37 cellular contexts compared by ENCODE assay signal in the genomic region with DNA sequence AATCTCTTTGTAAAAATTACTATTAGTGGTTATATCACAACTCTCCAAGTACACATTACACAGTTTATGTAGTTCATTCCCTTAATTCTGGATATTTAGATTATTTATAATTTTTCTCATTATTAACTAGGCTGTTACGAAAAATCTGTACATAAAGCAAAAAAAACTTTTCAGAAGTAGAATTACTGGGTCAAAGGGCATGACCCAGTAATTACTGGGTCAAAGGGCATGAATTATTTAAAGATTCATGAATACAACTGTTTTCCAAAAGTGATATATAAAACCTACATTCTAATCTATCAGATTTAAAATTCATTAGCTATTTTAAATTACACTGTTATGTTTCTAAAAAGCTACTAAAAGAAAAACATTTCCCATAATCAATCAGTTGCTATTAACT.
"Had no signal": no experiment of that assay in that cellular context is flagged by ENCODE, and none has a peak within 500 bp of the region (broad histone marks: within the 10 kb centered on the region; RNA-seq: fewer than 3 reads in every experiment).

No MANE protein-coding gene starts in this region.

- H3K9me3 ChIP-seq: adrenal gland, body of pancreas, esophagus muscularis mucosa, gastrocnemius medialis had no signal

- H3K4me3 Mint-ChIP-seq: activated CD4-positive, alpha-beta memory T cell treated with anti-CD3 and anti-CD28 coated beads for 36 hours; activated CD4-positive, alpha-beta T cell treated with anti-CD3 and anti-CD28 coated beads for 36 hours; activated CD4-positive, alpha-beta T cell treated with anti-CD3 and anti-CD28 coated beads, Interleukin-2, amount 10 ng/mL, durations not matched to agents 24 days and 14 days; activated CD8-positive, alpha-beta memory T cell treated with anti-CD3 and anti-CD28 coated beads, Interleukin-2, amount 10 ng/mL, durations not matched to agents 7 days and 5 days; activated CD8-positive, alpha-beta T cell treated with anti-CD3 and anti-CD28 coated beads, Interleukin-2, amount 10 ng/mL, durations not matched to agents 7 days and 5 days; activated naive CD4-positive, alpha-beta T cell treated with anti-CD3 and anti-CD28 coated beads for 36 hours; activated naive CD4-positive, alpha-beta T cell treated with anti-CD3 and anti-CD28 coated beads, Interleukin-2, amount 50 U/mL, for 24 hours; activated naive CD8-positive, alpha-beta T cell treated with anti-CD3 and anti-CD28 coated beads for 36 hours; activated naive CD8-positive, alpha-beta T cell treated with anti-CD3 and anti-CD28 coated beads, Interleukin-2, amount 50 U/mL, for 24 hours; activated T-helper 1 cell treated with anti-CD3 and anti-CD28 coated beads, Interleukin-12 subunit alpha, Interleukin-12 subunit beta, Interleukin-2, Interleukin-4 antibody, amounts not matched to agents 30 ng/mL and 10 ng/mL and 1 ng/mL, durations not matched to agents 14 hours and 24 hours and 36 hours; effector memory CD8-positive, alpha-beta T cell; T-helper 17 cell; T-helper 2 cell treated with Interferon-gamma antibody and Interleukin-4, amounts not matched to agents 5 μg/mL and 100 μg/mL, for 36 hours had no signal

- ATAC-seq: activated CD4-positive, alpha-beta T cell treated with anti-CD3 and anti-CD28 coated beads for 36 hours; activated CD8-positive, alpha-beta memory T cell treated with anti-CD3 and anti-CD28 coated beads, Interleukin-2, amount 10 ng/mL, durations not matched to agents 7 days and 5 days; activated CD8-positive, alpha-beta T cell treated with anti-CD3 and anti-CD28 coated beads, Interleukin-2, amount 10 ng/mL, durations not matched to agents 7 days and 5 days; activated naive CD8-positive, alpha-beta T cell treated with anti-CD3 and anti-CD28 coated beads, Interleukin-2, amount 50 U/mL, for 24 hours; body of pancreas; effector memory CD8-positive, alpha-beta T cell; foreskin keratinocyte; gastrocnemius medialis; T-helper 17 cell had no signal

- H3K9me3 Mint-ChIP-seq: activated CD4-positive, alpha-beta memory T cell treated with anti-CD3 and anti-CD28 coated beads for 36 hours; activated CD4-positive, alpha-beta T cell treated with anti-CD3 and anti-CD28 coated beads, Interleukin-2, amount 10 ng/mL, durations not matched to agents 24 days and 14 days; activated naive CD4-positive, alpha-beta T cell treated with anti-CD3 and anti-CD28 coated beads for 36 hours; activated naive CD4-positive, alpha-beta T cell treated with anti-CD3 and anti-CD28 coated beads, Interleukin-2, amount 50 U/mL, for 24 hours; activated naive CD8-positive, alpha-beta T cell treated with anti-CD3 and anti-CD28 coated beads for 36 hours; activated naive CD8-positive, alpha-beta T cell treated with anti-CD3 and anti-CD28 coated beads, Interleukin-2, amount 50 U/mL, for 24 hours; activated T-helper 1 cell treated with anti-CD3 and anti-CD28 coated beads, Interleukin-12 subunit alpha, Interleukin-12 subunit beta, Interleukin-2, Interleukin-4 antibody, amounts not matched to agents 30 ng/mL and 10 ng/mL and 1 ng/mL, durations not matched to agents 14 hours and 24 hours and 36 hours; activated T-helper 2 cell treated with anti-CD3 and anti-CD28 coated beads, Interferon-gamma antibody, Interleukin-2, Interleukin-4, amounts not matched to agents 10 μg/mL and 5 μg/mL and 100 μg/mL, durations not matched to agents 14 hours and 24 hours and 36 hours; effector memory CD8-positive, alpha-beta T cell; T-helper 2 cell treated with Interferon-gamma antibody and Interleukin-4, amounts not matched to agents 5 μg/mL and 100 μg/mL, for 36 hours had no signal

- FAIRE-seq: colon had no signal

- H3K4me3 ChIP-seq: adrenal gland, body of pancreas, esophagus muscularis mucosa, gastrocnemius medialis had no signal

- H3K27me3 ChIP-seq: adrenal gland, body of pancreas, esophagus muscularis mucosa, foreskin keratinocyte, gastrocnemius medialis had no signal

- H3K27ac ChIP-seq: adrenal gland, body of pancreas, esophagus muscularis mucosa, foreskin keratinocyte, gastrocnemius medialis, WERI-Rb-1 had no signal

- DNase-seq: activated CD4-positive, alpha-beta memory T cell treated with anti-CD3 and anti-CD28 coated beads for 36 hours; activated CD4-positive, alpha-beta T cell treated with anti-CD3 and anti-CD28 coated beads for 36 hours; activated CD4-positive, alpha-beta T cell treated with anti-CD3 and anti-CD28 coated beads, Interleukin-2, amount 10 ng/mL, durations not matched to agents 24 days and 14 days; activated CD4-positive, CD25-positive, alpha-beta regulatory T cell; activated CD4-positive, CD25-positive, alpha-beta regulatory T cell treated with anti-CD3 and anti-CD28 coated beads, Interleukin-2, amount 50 U/mL, for 72 hours; activated CD8-positive, alpha-beta memory T cell treated with anti-CD3 and anti-CD28 coated beads, Interleukin-2, amount 10 ng/mL, durations not matched to agents 7 days and 5 days; activated CD8-positive, alpha-beta memory T cell treated with anti-CD3 and anti-CD28 coated beads, Interleukin-2, amount 50 U/mL, for 4 hours; activated CD8-positive, alpha-beta T cell treated with anti-CD3 and anti-CD28 coated beads, Interleukin-2, amount 10 ng/mL, durations not matched to agents 7 days and 5 days; activated effector memory CD4-positive, alpha-beta T cell treated with anti-CD3 and anti-CD28 coated beads, Interleukin-2, amount 50 U/mL, for 16 hours; activated naive CD4-positive, alpha-beta T cell treated with anti-CD3 and anti-CD28 coated beads for 36 hours; activated naive CD8-positive, alpha-beta T cell treated with anti-CD3 and anti-CD28 coated beads for 36 hours; activated naive CD8-positive, alpha-beta T cell treated with anti-CD3 and anti-CD28 coated beads, Interleukin-2, amount 50 U/mL, for 24 hours; activated T-cell treated with anti-CD3 and anti-CD28 coated beads, Interleukin-2, amount 50 U/mL, for 1 hour; activated T-cell treated with anti-CD3 and anti-CD28 coated beads, Interleukin-2, amount 50 U/mL, for 48 hours; adrenal gland; amygdala; aorta; body of pancreas; caudate nucleus; cortex of kidney; dermis blood vessel endothelial cell; effector CD4-positive, alpha-beta T cell; effector memory CD8-positive, alpha-beta T cell; erythroblast; foreskin keratinocyte; gastrocnemius medialis; glutamatergic neuron; T-helper 1 cell; T-helper 17 cell; T1000; WERI-Rb-1 had no signal

- H3K27me3 Mint-ChIP-seq: activated CD4-positive, alpha-beta memory T cell treated with anti-CD3 and anti-CD28 coated beads for 36 hours; activated CD4-positive, alpha-beta T cell treated with anti-CD3 and anti-CD28 coated beads for 36 hours; activated CD4-positive, alpha-beta T cell treated with anti-CD3 and anti-CD28 coated beads, Interleukin-2, amount 10 ng/mL, durations not matched to agents 24 days and 14 days; activated CD8-positive, alpha-beta memory T cell treated with anti-CD3 and anti-CD28 coated beads, Interleukin-2, amount 10 ng/mL, durations not matched to agents 7 days and 5 days; activated naive CD4-positive, alpha-beta T cell treated with anti-CD3 and anti-CD28 coated beads, Interleukin-2, amount 50 U/mL, for 24 hours; activated naive CD8-positive, alpha-beta T cell treated with anti-CD3 and anti-CD28 coated beads for 36 hours; activated naive CD8-positive, alpha-beta T cell treated with anti-CD3 and anti-CD28 coated beads, Interleukin-2, amount 50 U/mL, for 24 hours; effector memory CD8-positive, alpha-beta T cell; T-helper 17 cell had no signal

- H3K4me1 ChIP-seq: body of pancreas, foreskin keratinocyte, gastrocnemius medialis had no signal

- H3K27ac Mint-ChIP-seq: activated CD4-positive, alpha-beta memory T cell treated with anti-CD3 and anti-CD28 coated beads for 36 hours; activated CD4-positive, alpha-beta T cell treated with anti-CD3 and anti-CD28 coated beads for 36 hours; activated CD4-positive, alpha-beta T cell treated with anti-CD3 and anti-CD28 coated beads, Interleukin-2, amount 10 ng/mL, durations not matched to agents 24 days and 14 days; activated CD8-positive, alpha-beta memory T cell treated with anti-CD3 and anti-CD28 coated beads, Interleukin-2, amount 10 ng/mL, durations not matched to agents 7 days and 5 days; activated CD8-positive, alpha-beta T cell treated with anti-CD3 and anti-CD28 coated beads, Interleukin-2, amount 10 ng/mL, durations not matched to agents 7 days and 5 days; activated naive CD4-positive, alpha-beta T cell treated with anti-CD3 and anti-CD28 coated beads for 36 hours; activated naive CD8-positive, alpha-beta T cell treated with anti-CD3 and anti-CD28 coated beads for 36 hours; activated naive CD8-positive, alpha-beta T cell treated with anti-CD3 and anti-CD28 coated beads, Interleukin-2, amount 50 U/mL, for 24 hours; activated T-helper 1 cell treated with anti-CD3 and anti-CD28 coated beads, Interleukin-12 subunit alpha, Interleukin-12 subunit beta, Interleukin-2, Interleukin-4 antibody, amounts not matched to agents 30 ng/mL and 10 ng/mL and 1 ng/mL, durations not matched to agents 14 hours and 24 hours and 36 hours; activated T-helper 2 cell treated with anti-CD3 and anti-CD28 coated beads, Interferon-gamma antibody, Interleukin-2, Interleukin-4, amounts not matched to agents 10 μg/mL and 5 μg/mL and 100 μg/mL, durations not matched to agents 14 hours and 24 hours and 36 hours; T-helper 17 cell; T-helper 2 cell treated with Interferon-gamma antibody and Interleukin-4, amounts not matched to agents 5 μg/mL and 100 μg/mL, for 36 hours had no signal
